Comparison of ENCODE assay signal across 20 cellular contexts in genomic region chr2:86552889-86553288, GRCh38. TPM values are rescaled to one million over a fixed set of nuclear protein-coding genes. Genes with fewer than 3 reads are reported as not detected.
A peak's percentile ranks its signal among the peaks of the same experiment; 100 is the strongest.
DNase-seq lines count a peak whose midpoint lies in the region; ATAC-seq lines count a peak whose summit lies in the region.
"Had no signal": no experiment of that assay in that cellular context is flagged by ENCODE, and none has a peak within 500 bp of the region (broad histone marks: within the 10 kb centered on the region; RNA-seq: fewer than 3 reads in every experiment).

No MANE protein-coding gene starts in this region.

- ATAC-seq in activated CD8-positive, alpha-beta memory T cell treated with anti-CD3 and anti-CD28 coated beads, Interleukin-2, amount 10 ng/mL, durations not matched to agents 7 days and 5 days = no peak
- ATAC-seq in activated T-cell treated with anti-CD3 and anti-CD28 coated beads, Interleukin-2, amount 50 U/mL, for 72 hours (replicated peaks in 1 of 2) = no peak
- no peak for ATAC-seq in HG03457 (IDR thresholded peaks at IDR 0.05; ENCODE audit: unreplicated experiment)
- ATAC-seq: activated CD4-positive, CD25-positive, alpha-beta regulatory T cell treated with anti-CD3 and anti-CD28 coated beads, Interleukin-2, amount 50 U/mL, for 24 hours had no signal

- DNase-seq in activated CD8-positive, alpha-beta memory T cell treated with anti-CD3 and anti-CD28 coated beads, Interleukin-2, amount 10 ng/mL, durations not matched to agents 7 days and 5 days = no peak
- DNase-seq in activated CD8-positive, alpha-beta memory T cell treated with anti-CD3 and anti-CD28 coated beads, Interleukin-2, amount 50 U/mL, for 48 hours = no peak
- peak in 4 of 5 donors; percentile 52 to 59 (median 54) for DNase-seq in CD4-positive, alpha-beta memory T cell
- DNase-seq in activated T-cell treated with anti-CD3 and anti-CD28 coated beads, Interleukin-2, amount 50 U/mL, for 72 hours = no peak
- DNase-seq in immature natural killer cell (peak in 1 of 3 donors; percentile 20), NAMALWA (ENCODE audit: low spot score) (no peak), DMS 273 treated with DMSO at 0.1 percent for 48 hours (lab: John Stamatoyannopoulos, UW) (no peak)
- DNase-seq: cerebellar nuclear complex; erythroblast; foreskin melanocyte; kidney glomerular epithelial cell; NCI-H1105 treated with DMSO at 0.1 percent for 48 hours; NCI-H524; stimulated activated CD8-positive, alpha-beta memory T cell treated with anti-CD3 and anti-CD28 coated beads, Interleukin-4, amount 100 ng/mL, for 48 hours had no signal

- POLR2A ChIA-PET in CD4-positive, alpha-beta memory T cell (lab: Charles Lee; ENCODE audit: partially characterized antibody) = interaction anchor here (0.6 to 5.2 kb wide), 6 partner anchors 8 to 70 kb away, joined by 3 to 42 read pairs (median 4); partner anchors contain the start of gene CHMP3

- H3K4me1 ChIP-seq in CD4-positive, alpha-beta memory T cell (ENCODE audit: insufficient read depth, low read length) = peaks cover 45% of the 10 kb centered on the region
- H3K4me1 ChIP-seq: right atrium auricular region had no signal

- no peak overlapping the region for H3K27ac ChIP-seq in CD4-positive, alpha-beta memory T cell (ENCODE audit: low read depth, low read length)
- H3K27ac ChIP-seq: BLaER1 treated with 17β-estradiol and CSF1 and Interleukin-3, amounts not matched to agents 10 nM and 100 nM; right atrium auricular region; RWPE1; thoracic aorta had no signal

- H3K27me3 Mint-ChIP-seq in activated CD8-positive, alpha-beta memory T cell treated with anti-CD3 and anti-CD28 coated beads, Interleukin-2, amount 10 ng/mL, durations not matched to agents 7 days and 5 days = no peaks in the 10 kb centered on the region
- no peaks in the 10 kb centered on the region for H3K27me3 Mint-ChIP-seq in CD4-positive, alpha-beta memory T cell
- no peaks in the 10 kb centered on the region for H3K27me3 Mint-ChIP-seq in activated T-cell treated with anti-CD3 and anti-CD28 coated beads, Interleukin-2, amount 50 U/mL, for 72 hours (ENCODE audit: low read depth)
- no peaks in the 10 kb centered on the region for H3K27me3 Mint-ChIP-seq in immature natural killer cell (ENCODE audit: low read depth in 3 of 3)

- H3K36me3 Mint-ChIP-seq in activated CD8-positive, alpha-beta memory T cell treated with anti-CD3 and anti-CD28 coated beads, Interleukin-2, amount 10 ng/mL, durations not matched to agents 7 days and 5 days = peaks cover 42% of the 10 kb centered on the region
- peaks cover 11 to 14% of the 10 kb centered on the region in 2 donors for H3K36me3 Mint-ChIP-seq in CD4-positive, alpha-beta memory T cell
- peaks cover 6 to 9% of the 10 kb centered on the region in 2 donors for H3K36me3 Mint-ChIP-seq in activated T-cell treated with anti-CD3 and anti-CD28 coated beads, Interleukin-2, amount 50 U/mL, for 72 hours (ENCODE audit: insufficient read depth in 2 of 2)
- H3K36me3 Mint-ChIP-seq in immature natural killer cell = peaks cover 3 to 7% (median 7%) of the 10 kb centered on the region in 3 donors

- H3K4me3 Mint-ChIP-seq in activated CD8-positive, alpha-beta memory T cell treated with anti-CD3 and anti-CD28 coated beads, Interleukin-2, amount 10 ng/mL, durations not matched to agents 7 days and 5 days = no peak overlapping the region
- peak overlapping the region; percentile 78 to 89 (median 82) for H3K4me3 Mint-ChIP-seq in CD4-positive, alpha-beta memory T cell
- H3K4me3 Mint-ChIP-seq in activated T-cell treated with anti-CD3 and anti-CD28 coated beads, Interleukin-2, amount 50 U/mL, for 72 hours = peak overlapping the region; percentile 57 to 63
- H3K4me3 Mint-ChIP-seq in immature natural killer cell = peak overlapping the region; percentile 54 to 83 (median 69)

- no peaks in the 10 kb centered on the region for H3K36me3 ChIP-seq in CD4-positive, alpha-beta memory T cell (ENCODE audit: insufficient read depth, low read length)
- H3K36me3 ChIP-seq: thoracic aorta had no signal

- CTCF ChIA-PET in activated CD8-positive, alpha-beta memory T cell treated with anti-CD3 and anti-CD28 coated beads, Interleukin-2, amount 10 ng/mL, durations not matched to agents 7 days and 5 days (lab: Charles Lee) = interaction anchor here (1.2 kb wide), 1 partner anchor 10 kb away, joined by 3 read pairs; no protein-coding TSS in a partner anchor
- CTCF ChIA-PET in CD4-positive, alpha-beta memory T cell (lab: Charles Lee; ENCODE audit: partially characterized antibody) = interaction anchor here (0.8 to 1.4 kb wide), 2 partner anchors 70 to 94 kb away, joined by 3 to 4 read pairs; no protein-coding TSS in a partner anchor

- H3K9me3 ChIP-seq in CD4-positive, alpha-beta memory T cell (ENCODE audit: control insufficient read depth in 1 of 2, low read length in 2 of 2) = no peaks in the 10 kb centered on the region
- H3K9me3 ChIP-seq: right atrium auricular region, thoracic aorta had no signal

- H3K4me1 Mint-ChIP-seq in activated CD8-positive, alpha-beta memory T cell treated with anti-CD3 and anti-CD28 coated beads, Interleukin-2, amount 10 ng/mL, durations not matched to agents 7 days and 5 days = peaks cover 11% of the 10 kb centered on the region
- peaks cover 22 to 50% (median 34%) of the 10 kb centered on the region in 4 donors for H3K4me1 Mint-ChIP-seq in CD4-positive, alpha-beta memory T cell
- H3K4me1 Mint-ChIP-seq in activated T-cell treated with anti-CD3 and anti-CD28 coated beads, Interleukin-2, amount 50 U/mL, for 72 hours (ENCODE audit: low read depth) = peaks cover 21% of the 10 kb centered on the region
- H3K4me1 Mint-ChIP-seq in immature natural killer cell = peaks cover 24 to 33% of the 10 kb centered on the region in 2 donors

- intact Hi-C loops in CD4-positive, alpha-beta memory T cell (cut with micrococcal nuclease) = loop anchor here (1.0 kb wide), 1 partner anchor 10 kb away; the partner anchor contains the start of gene CHMP3

- peak overlapping the region; percentile 28 for H3K27ac Mint-ChIP-seq in activated CD8-positive, alpha-beta memory T cell treated with anti-CD3 and anti-CD28 coated beads, Interleukin-2, amount 10 ng/mL, durations not matched to agents 7 days and 5 days
- peak overlapping the region; percentile 52 to 92 (median 90) for H3K27ac Mint-ChIP-seq in CD4-positive, alpha-beta memory T cell
- H3K27ac Mint-ChIP-seq in activated T-cell treated with anti-CD3 and anti-CD28 coated beads, Interleukin-2, amount 50 U/mL, for 72 hours = peak overlapping the region; percentile 17
- peak overlapping the region; percentile 23 to 77 (median 43) for H3K27ac Mint-ChIP-seq in immature natural killer cell

- H3K27me3 ChIP-seq in CD4-positive, alpha-beta memory T cell (ENCODE audit: insufficient read depth, low read length) = no peaks in the 10 kb centered on the region
- H3K27me3 ChIP-seq: BLaER1 treated with 17β-estradiol and CSF1 and Interleukin-3, amounts not matched to agents 10 nM and 100 nM; right atrium auricular region had no signal

- no peak overlapping the region for H3K4me3 ChIP-seq in CD4-positive, alpha-beta memory T cell (ENCODE audit: low read length in 2 of 2)
- H3K4me3 ChIP-seq: BLaER1 treated with 17β-estradiol and CSF1 and Interleukin-3, amounts not matched to agents 10 nM and 100 nM; right atrium auricular region; thoracic aorta had no signal

- peaks cover 6% of the 10 kb centered on the region for H3K9me3 Mint-ChIP-seq in activated CD8-positive, alpha-beta memory T cell treated with anti-CD3 and anti-CD28 coated beads, Interleukin-2, amount 10 ng/mL, durations not matched to agents 7 days and 5 days (ENCODE audit: low read depth)
- H3K9me3 Mint-ChIP-seq in CD4-positive, alpha-beta memory T cell = peaks cover 0 to 3% (median 0%) of the 10 kb centered on the region in 8 donors
- H3K9me3 Mint-ChIP-seq in activated T-cell treated with anti-CD3 and anti-CD28 coated beads, Interleukin-2, amount 50 U/mL, for 72 hours = no peaks in the 10 kb centered on the region
- peaks cover 0 to 2% (median 0%) of the 10 kb centered on the region in 6 donors for H3K9me3 Mint-ChIP-seq in immature natural killer cell

RNA-seq across cellular contexts. Expression of gene CHMP3, which starts 10.4 kb away (rescaled TPM):
- 10 to 100 TPM; 32.6 to 33.3 TPM for total RNA-seq in activated CD8-positive, alpha-beta memory T cell treated with anti-CD3 and anti-CD28 coated beads, Interleukin-2, amount 10 ng/mL, durations not matched to agents 7 days and 5 days
- 10 to 100 TPM; 83.3 to 83.6 TPM for total RNA-seq in CD4-positive, alpha-beta memory T cell
- polyA plus RNA-seq in CD4-positive, alpha-beta memory T cell = 10 to 100 TPM; 78.5 to 81.3 TPM
- total RNA-seq in activated T-cell treated with anti-CD3 and anti-CD28 coated beads, Interleukin-2, amount 50 U/mL, for 72 hours = 10 to 100 TPM; 59.6 to 60.2 TPM
- 10 to 100 TPM; 44.1 to 72.1 (median 60.2) TPM for polyA plus RNA-seq in immature natural killer cell

Comparison
In these comparisons a context has a peak if more than half of its experiments do, and no peak if none do; other contexts are left out.
1. DNase-seq: peak in CD4-positive, alpha-beta memory T cell (4 of 5); none in activated CD8-positive, alpha-beta memory T cell treated with anti-CD3 and anti-CD28 coated beads, Interleukin-2, amount 10 ng/mL, durations not matched to agents 7 days and 5 days (single experiment), activated CD8-positive, alpha-beta memory T cell treated with anti-CD3 and anti-CD28 coated beads, Interleukin-2, amount 50 U/mL, for 48 hours (single experiment), activated T-cell treated with anti-CD3 and anti-CD28 coated beads, Interleukin-2, amount 50 U/mL, for 72 hours (0 of 2), NAMALWA (single experiment) and DMS 273 treated with DMSO at 0.1 percent for 48 hours (single experiment).
2. H3K27ac Mint-ChIP-seq: peak in every context shown above with its lines; median percentile 90 in CD4-positive, alpha-beta memory T cell; 43 in immature natural killer cell; 28 in activated CD8-positive, alpha-beta memory T cell treated with anti-CD3 and anti-CD28 coated beads, Interleukin-2, amount 10 ng/mL, durations not matched to agents 7 days and 5 days; 17 in activated T-cell treated with anti-CD3 and anti-CD28 coated beads, Interleukin-2, amount 50 U/mL, for 72 hours.